8 cellular contexts compared by ENCODE assay signal in genomic region chr1:83151167-83151898, GRCh38.
DNase-seq lines count a peak whose midpoint lies in the region; ATAC-seq and TF ChIP-seq lines count a peak whose summit lies in the region.
"Not testable (repeated sequence)": the region's sequence is repeated elsewhere in the genome, so short reads cannot be mapped to it uniquely, and the experiment has no call there.

No MANE protein-coding gene starts in this region.

- not testable (repeated sequence) for H3K27ac ChIP-seq in brain microvascular endothelial cell
- peak overlapping the region in 2 of 3 donors; percentile 52 to 63 for H3K27ac ChIP-seq in thyroid gland

- DNase-seq in Caki2 (ENCODE audit: low read depth) (peak; percentile 22), LNCaP clone FGC (ENCODE audit: low read depth) (peak; percentile 30), brain microvascular endothelial cell (peak; percentile 85), fibroblast of the aortic adventitia (ENCODE audit: low read depth) (peak; percentile 80), kidney tubule cell (ENCODE audit: low spot score) (peak; percentile 73), pons (ENCODE audit: low spot score) (peak; percentile 15), thyroid gland (peak; percentile 81 to 87)

- WGBS in thyroid gland, 2 donors = 38 to 40% methylated on average over 2 to 3 of the region's 3 CpGs

- H3K27me3 ChIP-seq in brain microvascular endothelial cell (replicated peaks); thyroid gland: not testable (repeated sequence)

- intact Hi-C loops in thyroid gland (cut with DNase I) = not testable (repeated sequence)

- in situ Hi-C loops in Caki2 (cut with HindIII; ENCODE audit: low pct_unique_long_range_greater_than_20kb, low sequenced_read_pairs); brain microvascular endothelial cell (cut with HindIII; ENCODE audit: low pct_ligation_motif_present, low sequenced_read_pairs): not testable (repeated sequence)

- ATAC-seq in SK-N-SH treated with all-trans-retinoic acid at 6 μM for 48 hours = peak; percentile 100

- not testable (repeated sequence) for H3K4me1 ChIP-seq in thyroid gland

- not testable (repeated sequence) for TF ChIP-seq CTCF in LNCaP clone FGC (IDR thresholded peaks at IDR 0.05; ENCODE audit: control insufficient read depth, extremely low read depth, insufficient read depth); brain microvascular endothelial cell (IDR thresholded peaks at IDR 0.05; ENCODE audit: low read depth, low read length, missing control alignments); fibroblast of the aortic adventitia (IDR thresholded peaks at IDR 0.05; ENCODE audit: insufficient read depth, low read length); thyroid gland (IDR thresholded peaks at IDR 0.05)

- H3K9me3 ChIP-seq in thyroid gland = not testable (repeated sequence)

- not testable (repeated sequence) for TF ChIP-seq POLR2A in thyroid gland (IDR thresholded peaks at IDR 0.05)

- H3K4me3 ChIP-seq in LNCaP clone FGC (ENCODE audit: low read depth, low read length); brain microvascular endothelial cell (ENCODE audit: low read depth, low read length); fibroblast of the aortic adventitia (ENCODE audit: low read depth, low read length); thyroid gland (replicated peaks in 1 of 3): not testable (repeated sequence)

- not testable (repeated sequence) for H3K36me3 ChIP-seq in brain microvascular endothelial cell (replicated peaks); thyroid gland

Comparison
In these comparisons a context has a peak if more than half of its experiments do, and no peak if none do; other contexts are left out.
1. DNase-seq: peak in every context shown above with its lines; median percentile 85 in brain microvascular endothelial cell; 84 in thyroid gland; 80 in fibroblast of the aortic adventitia; 73 in kidney tubule cell; 30 in LNCaP clone FGC; 22 in Caki2; 15 in pons.